Comparison of ENCODE assay signal across 8 cellular contexts in the genomic region with DNA sequence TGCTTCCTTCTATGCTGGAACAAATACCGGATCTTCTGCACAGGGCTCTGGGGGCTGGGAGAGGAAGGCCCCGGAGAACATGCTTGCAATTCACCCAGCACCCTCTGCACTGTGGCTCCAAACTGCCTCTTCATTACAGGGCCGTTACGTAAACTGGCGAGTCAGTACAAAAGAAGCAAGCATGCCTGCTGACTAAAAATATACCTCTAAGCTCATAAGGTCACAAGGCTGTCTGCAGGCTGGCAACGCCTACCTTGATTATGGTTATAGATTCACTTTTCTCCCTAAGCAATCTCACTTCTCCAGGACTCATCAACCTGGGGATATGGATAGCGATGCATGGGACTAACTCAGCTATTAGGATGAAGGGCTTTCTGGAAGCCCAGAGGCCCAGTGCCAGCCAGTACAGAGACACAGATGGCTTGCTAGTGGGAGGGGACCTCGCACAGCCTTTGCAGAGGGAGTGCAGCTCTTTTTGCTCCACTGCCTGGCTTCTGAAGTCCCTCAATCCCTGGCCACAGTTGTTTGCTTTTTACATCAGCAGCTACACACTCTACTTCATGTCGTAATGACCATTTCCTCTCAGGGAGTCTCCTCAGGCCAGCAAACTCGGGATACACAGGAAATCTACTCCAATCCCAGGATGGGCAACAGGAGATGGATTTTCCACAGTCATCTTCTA.
A peak's percentile ranks its signal among the peaks of the same experiment; 100 is the strongest.
DNase-seq lines count a peak whose midpoint lies in the region; FAIRE-seq and TF ChIP-seq lines count a peak whose summit lies in the region.

No MANE protein-coding gene starts in this region.

- intact Hi-C loops in spleen (cut with DNase I; ENCODE audit: low total_unique reads): no loop called here

- peak; percentile 58 for DNase-seq in AG20443 (ENCODE audit: low spot score)
- peak; percentile 32 for DNase-seq in GM20000 (ENCODE audit: low spot score)
- peak; percentile 76 for DNase-seq in NCI-H510A treated with DMSO at 0.1 percent for 48 hours (lab: John Stamatoyannopoulos, UW)
- peak; percentile 69 for DNase-seq in hepatic stellate cell (ENCODE audit: low spot score)
- DNase-seq in spleen: no peak
- DNase-seq in D721Med (ENCODE audit: insufficient read length, low spot score): no peak
- DNase-seq in HEK293T (ENCODE audit: extremely low spot score): no peak

- peaks cover 33 to 82% (median 66%) of the 10 kb centered on the region in 6 donors for H3K4me1 ChIP-seq in spleen

- TF ChIP-seq POLR2A in spleen (IDR thresholded peaks at IDR 0.05): no peak

- no peak for FAIRE-seq in D721Med (lab: Jason Lieb, UNC)

- 14 to 30% (median 17%) methylated on average over 10 of the region's 10 CpGs for WGBS in spleen, 5 donors

- H3K36me3 ChIP-seq in spleen: no peaks in the 10 kb centered on the region

- no peak overlapping the region for H3K4me3 ChIP-seq in spleen

- H3K27me3 ChIP-seq in spleen (replicated peaks in 1 of 7): no peaks in the 10 kb centered on the region

- POLR2A ChIA-PET in HEK293T (lab: Yijun Ruan, JAX): no interaction called here

- TF ChIP-seq CTCF in GM20000 (IDR thresholded peaks at IDR 0.05; ENCODE audit: extremely low read depth, missing control alignments) (no peak), spleen (IDR thresholded peaks at IDR 0.05 in 8 of 11, conservative IDR thresholded peaks at IDR 0.05 in 3 of 11) (no peak), D721Med (IDR thresholded peaks at IDR 0.05; ENCODE audit: insufficient read depth, missing control alignments) (no peak)

- CTCF ChIA-PET in HEK293T (lab: Yijun Ruan, JAX): interaction anchor here (0.9 to 1.0 kb wide), 2 partner anchors 10 to 13 kb away, joined by 3 read pairs; no protein-coding TSS in a partner anchor

- H3K27ac ChIP-seq in angular gyrus (ENCODE audit: low read depth, low read length) (peak overlapping the region; percentile 80), spleen (peak overlapping the region in 5 of 8 donors; percentile 52 to 75 (median 73))

- no peaks in the 10 kb centered on the region for H3K9me3 ChIP-seq in spleen

TF ChIP-seq in HEK293T, 16 proteins besides CTCF, POLR2A, EP300 and RAD21:
- TF ChIP-seq TARDBP (IDR thresholded peaks at IDR 0.05): no peak
- TF ChIP-seq SP1 (IDR thresholded peaks at IDR 0.05): no peak
- TF ChIP-seq, protein P1, sequence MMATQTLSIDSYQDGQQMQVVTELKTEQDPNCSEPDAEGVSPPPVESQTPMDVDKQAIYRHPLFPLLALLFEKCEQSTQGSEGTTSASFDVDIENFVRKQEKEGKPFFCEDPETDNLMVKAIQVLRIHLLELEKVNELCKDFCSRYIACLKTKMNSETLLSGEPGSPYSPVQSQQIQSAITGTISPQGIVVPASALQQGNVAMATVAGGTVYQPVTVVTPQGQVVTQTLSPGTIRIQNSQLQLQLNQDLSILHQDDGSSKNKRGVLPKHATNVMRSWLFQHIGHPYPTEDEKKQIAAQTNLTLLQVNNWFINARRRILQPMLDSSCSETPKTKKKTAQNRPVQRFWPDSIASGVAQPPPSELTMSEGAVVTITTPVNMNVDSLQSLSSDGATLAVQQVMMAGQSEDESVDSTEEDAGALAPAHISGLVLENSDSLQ (IDR thresholded peaks at IDR 0.05): no peak
- TF ChIP-seq ZNF384 (IDR thresholded peaks at IDR 0.05): no peak
- TF ChIP-seq NFRKB (IDR thresholded peaks at IDR 0.05): no peak
- no peak for TF ChIP-seq ARNT (IDR thresholded peaks at IDR 0.05)
- TF ChIP-seq FOXM1 (IDR thresholded peaks at IDR 0.05; ENCODE audit: borderline replicate concordance): no peak
TF ChIP-seq in HEK293T: peak in this region for 0.

Comparison
In these comparisons a context has a peak if more than half of its experiments do, and no peak if none do; other contexts are left out.
1. DNase-seq: peak in AG20443 (single experiment), GM20000 (single experiment), NCI-H510A treated with DMSO at 0.1 percent for 48 hours (single experiment) and hepatic stellate cell (single experiment); none in spleen (single experiment), D721Med (single experiment) and HEK293T (single experiment).